ENCODE assay signal across 30 cellular contexts in the genomic region with DNA sequence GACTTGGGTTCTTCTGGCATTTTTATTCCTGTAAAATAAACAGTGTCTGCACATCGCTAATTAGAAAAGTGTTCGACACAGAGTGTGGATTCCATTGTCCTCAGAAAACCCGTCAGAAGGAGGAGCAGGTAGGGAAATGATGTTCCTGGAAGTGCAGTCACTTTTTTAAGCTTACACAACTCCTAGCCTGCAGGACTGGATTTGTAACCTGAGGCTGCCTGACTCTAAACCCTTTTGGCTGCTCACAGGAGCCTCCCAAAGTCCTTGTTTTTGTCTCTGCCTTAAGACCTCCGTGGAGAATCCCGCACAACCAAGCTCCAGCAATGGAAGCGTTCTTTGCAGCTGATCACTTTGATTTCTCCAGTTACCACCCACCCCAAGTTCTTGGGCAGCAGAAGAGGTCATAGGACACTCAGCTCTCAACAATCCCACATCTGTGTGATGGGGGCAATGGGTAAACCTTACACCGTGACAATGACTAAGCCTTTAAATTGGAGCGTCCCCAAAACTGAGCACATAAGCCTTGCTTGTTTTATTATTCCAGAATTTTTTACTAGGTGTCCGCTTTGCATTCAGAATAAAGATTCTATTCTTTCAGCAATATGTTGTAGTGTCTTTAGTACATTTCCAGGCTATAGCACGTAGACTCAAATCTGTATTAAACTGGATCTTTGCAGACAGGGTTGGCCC.
"Had no signal": no experiment of that assay in that cellular context is flagged by ENCODE, and none has a peak within 500 bp of the region (broad histone marks: within the 10 kb centered on the region; RNA-seq: fewer than 3 reads in every experiment).

No MANE protein-coding gene starts in this region.

- H3K36me3 Mint-ChIP-seq: activated naive CD8-positive, alpha-beta T cell treated with anti-CD3 and anti-CD28 coated beads, Interleukin-2, amount 10 ng/mL, durations not matched to agents 7 days and 5 days; IgD-negative memory B cell had no signal

- ATAC-seq: activated CD4-positive, CD25-positive, alpha-beta regulatory T cell treated with anti-CD3 and anti-CD28 coated beads, Interleukin-2, amount 50 U/mL, for 24 hours; activated CD8-positive, alpha-beta T cell treated with anti-CD3 and anti-CD28 coated beads for 36 hours; activated T-cell treated with anti-CD3 and anti-CD28 coated beads, Interleukin-2, amount 50 U/mL, for 72 hours; Panc1; Right ventricle myocardium inferior; SK-N-SH treated with all-trans-retinoic acid at 6 μM for 48 hours had no signal

- H3K4me3 Mint-ChIP-seq: activated CD8-positive, alpha-beta T cell treated with anti-CD3 and anti-CD28 coated beads for 36 hours; activated naive CD8-positive, alpha-beta T cell treated with anti-CD3 and anti-CD28 coated beads, Interleukin-2, amount 10 ng/mL, durations not matched to agents 7 days and 5 days; activated T-cell treated with anti-CD3 and anti-CD28 coated beads, Interleukin-2, amount 50 U/mL, for 72 hours; IgD-negative memory B cell; T-helper 2 cell treated with Interferon-gamma antibody and Interleukin-4, amounts not matched to agents 5 μg/mL and 100 μg/mL, for 36 hours had no signal

- H3K4me1 ChIP-seq: adrenal gland, breast epithelium, SJCRH30 had no signal

- H3K9me3 ChIP-seq: adrenal gland, breast epithelium, MG63, SJCRH30 had no signal

- H3K27ac Mint-ChIP-seq: activated CD8-positive, alpha-beta T cell treated with anti-CD3 and anti-CD28 coated beads for 36 hours; activated naive CD8-positive, alpha-beta T cell treated with anti-CD3 and anti-CD28 coated beads, Interleukin-2, amount 10 ng/mL, durations not matched to agents 7 days and 5 days; activated T-cell treated with anti-CD3 and anti-CD28 coated beads, Interleukin-2, amount 50 U/mL, for 72 hours; activated T-helper 2 cell treated with anti-CD3 and anti-CD28 coated beads, Interferon-gamma antibody, Interleukin-2, Interleukin-4, amounts not matched to agents 10 μg/mL and 5 μg/mL and 100 μg/mL, durations not matched to agents 14 hours and 24 hours and 36 hours; IgD-negative memory B cell; T-helper 2 cell treated with Interferon-gamma antibody and Interleukin-4, amounts not matched to agents 5 μg/mL and 100 μg/mL, for 36 hours had no signal

- H3K4me3 ChIP-seq: adrenal gland, breast epithelium, MG63, SJCRH30 had no signal

- H3K4me1 Mint-ChIP-seq: activated naive CD8-positive, alpha-beta T cell treated with anti-CD3 and anti-CD28 coated beads, Interleukin-2, amount 10 ng/mL, durations not matched to agents 7 days and 5 days had no signal

- DNase-seq: activated CD4-positive, alpha-beta T cell treated with anti-CD3 and anti-CD28 coated beads for 4 hours; activated CD8-positive, alpha-beta memory T cell treated with anti-CD3 and anti-CD28 coated beads, Interleukin-2, amount 50 U/mL, for 4 hours; activated CD8-positive, alpha-beta T cell treated with anti-CD3 and anti-CD28 coated beads for 36 hours; activated gamma-delta T cell treated with Interleukin-2 at 50 U/mL for 16 hours; activated naive CD4-positive, alpha-beta T cell treated with anti-CD3 and anti-CD28 coated beads, Interleukin-2, amount 50 U/mL, for 16 hours; activated naive CD8-positive, alpha-beta T cell treated with anti-CD3 and anti-CD28 coated beads, Interleukin-2, amount 10 ng/mL, durations not matched to agents 7 days and 5 days; activated T-cell treated with anti-CD3 and anti-CD28 coated beads, Interleukin-2, amount 50 U/mL, for 72 hours; adrenal gland; anterior cingulate cortex; caudate nucleus; KG1; MG63; NCI-H146; NCI-H187 treated with DMSO at 0.1 percent for 48 hours; NCI-H2171; NCI-H345; NCI-H510A; NCI-H526 treated with DMSO at 0.1 percent for 48 hours; NCI-H82; RPMI8226; SJCRH30; SW 1271 had no signal

- H3K27me3 ChIP-seq: adrenal gland, breast epithelium, MG63 had no signal

- H3K36me3 ChIP-seq: adrenal gland, breast epithelium, MG63, SJCRH30 had no signal

- H3K9me3 Mint-ChIP-seq: activated CD8-positive, alpha-beta T cell treated with anti-CD3 and anti-CD28 coated beads for 36 hours; activated naive CD8-positive, alpha-beta T cell treated with anti-CD3 and anti-CD28 coated beads, Interleukin-2, amount 10 ng/mL, durations not matched to agents 7 days and 5 days; activated T-cell treated with anti-CD3 and anti-CD28 coated beads, Interleukin-2, amount 50 U/mL, for 72 hours; activated T-helper 2 cell treated with anti-CD3 and anti-CD28 coated beads, Interferon-gamma antibody, Interleukin-2, Interleukin-4, amounts not matched to agents 10 μg/mL and 5 μg/mL and 100 μg/mL, durations not matched to agents 14 hours and 24 hours and 36 hours; T-helper 2 cell treated with Interferon-gamma antibody and Interleukin-4, amounts not matched to agents 5 μg/mL and 100 μg/mL, for 36 hours had no signal

- H3K27ac ChIP-seq: adrenal gland, breast epithelium, SJCRH30 had no signal
